In genomic region chr9:111559000-111559610, GRCh38 we compare ENCODE assay signal across 16 cellular contexts. TPM values are rescaled to one million over a fixed set of nuclear protein-coding genes. Genes with fewer than 3 reads are reported as not detected.
DNase-seq lines count a peak whose midpoint lies in the region; ATAC-seq and TF ChIP-seq lines count a peak whose summit lies in the region.
"Had no signal": no experiment of that assay in that cellular context is flagged by ENCODE, and none has a peak within 500 bp of the region (broad histone marks: within the 10 kb centered on the region; RNA-seq: fewer than 3 reads in every experiment).

No MANE protein-coding gene starts in this region.

- peak overlapping the region; percentile 89 for H3K23ac ChIP-seq in neuronal stem cell (ENCODE audit: low read depth, low read length, poor library complexity)

- H3K27me3 Mint-ChIP-seq in CD4-positive, alpha-beta memory T cell: peaks cover 0 to 2% of the 10 kb centered on the region in 2 donors
- H3K27me3 Mint-ChIP-seq: activated naive CD8-positive, alpha-beta T cell treated with anti-CD3 and anti-CD28 coated beads, Interleukin-2, amount 10 ng/mL, durations not matched to agents 7 days and 5 days had no signal

- H3K4me3 Mint-ChIP-seq in CD4-positive, alpha-beta memory T cell: no peak overlapping the region
- H3K4me3 Mint-ChIP-seq: activated naive CD8-positive, alpha-beta T cell treated with anti-CD3 and anti-CD28 coated beads, Interleukin-2, amount 10 ng/mL, durations not matched to agents 7 days and 5 days; CD14-positive monocyte; nephron had no signal

- H2BK5ac ChIP-seq in neuronal stem cell (ENCODE audit: low read length): peak overlapping the region; percentile 66

- intact Hi-C loops in CD4-positive, alpha-beta memory T cell (cut with micrococcal nuclease): no loop called here

- H2AFZ ChIP-seq in neuronal stem cell (ENCODE audit: low read length): no peak overlapping the region

- H3K79me1 ChIP-seq in neuronal stem cell (ENCODE audit: low read depth, low read length): peaks cover 5% of the 10 kb centered on the region

- no peak for TF ChIP-seq CTCF in fibroblast of mammary gland (conservative IDR thresholded peaks at IDR 0.05; ENCODE audit: control insufficient read depth, insufficient read depth, low read depth, low read length)

- ATAC-seq in HG02623 (IDR thresholded peaks at IDR 0.05; ENCODE audit: unreplicated experiment) (no peak), HG03196 (IDR thresholded peaks at IDR 0.05; ENCODE audit: unreplicated experiment) (no peak)
- ATAC-seq: SK-N-SH treated with all-trans-retinoic acid at 6 μM for 48 hours had no signal

- peak overlapping the region; percentile 72 for H2BK120ac ChIP-seq in neuronal stem cell (ENCODE audit: low read depth, low read length)

- no peak overlapping the region for H3K9ac ChIP-seq in neuronal stem cell (ENCODE audit: low read depth, low read length, poor library complexity)

- no peaks in the 10 kb centered on the region for H3K27me3 ChIP-seq in neuronal stem cell (ENCODE audit: control insufficient read depth in 3 of 3, insufficient read depth in 3 of 3, low read depth in 1 of 3, low read length in 3 of 3)
- H3K27me3 ChIP-seq in CD4-positive, alpha-beta memory T cell (ENCODE audit: insufficient read depth, low read length): no peaks in the 10 kb centered on the region
- H3K27me3 ChIP-seq in effector memory CD4-positive, alpha-beta T cell (replicated peaks; ENCODE audit: control insufficient read depth, insufficient read depth, low read length, poor library complexity, severe bottlenecking): no peaks in the 10 kb centered on the region

- no peak overlapping the region for H3K4me2 ChIP-seq in neuronal stem cell (ENCODE audit: insufficient read depth, low read length, poor library complexity, severe bottlenecking)

- no peak overlapping the region for H3K4ac ChIP-seq in neuronal stem cell (ENCODE audit: low read length)

- peaks cover 21 to 48% of the 10 kb centered on the region in 2 donors for H3K36me3 Mint-ChIP-seq in CD4-positive, alpha-beta memory T cell

- H3K18ac ChIP-seq in neuronal stem cell (ENCODE audit: low read length): no peak overlapping the region

- peaks cover 16 to 17% of the 10 kb centered on the region in 2 donors for H3K9me3 ChIP-seq in neuronal stem cell (replicated peaks in 1 of 2; ENCODE audit: control insufficient read depth in 2 of 2, insufficient read depth in 1 of 2, low read depth in 1 of 2, low read length in 2 of 2)
- H3K9me3 ChIP-seq in CD4-positive, alpha-beta memory T cell (ENCODE audit: control insufficient read depth in 1 of 2, low read length in 2 of 2): peaks cover 0 to 20% of the 10 kb centered on the region in 2 donors
- peaks cover 10% of the 10 kb centered on the region for H3K9me3 ChIP-seq in effector memory CD4-positive, alpha-beta T cell (ENCODE audit: control insufficient read depth, low read length)

- peak overlapping the region; percentile 92 for H4K8ac ChIP-seq in neuronal stem cell (ENCODE audit: low read depth, low read length)

- WGBS in neuronal stem cell (ENCODE audit: extremely low coverage in 2 of 2, insufficient read length in 2 of 2, insufficient replicate concordance in 1 of 2), 2 donors: no CpG with 5 or more reads among the region's 7 CpGs

- H4K91ac ChIP-seq in neuronal stem cell (ENCODE audit: low read depth, low read length, poor library complexity): no peak overlapping the region

- H2AK5ac ChIP-seq in neuronal stem cell (ENCODE audit: low read depth, low read length): peak overlapping the region; percentile 70

- peaks cover 4 to 13% of the 10 kb centered on the region in 2 donors for H3K36me3 ChIP-seq in neuronal stem cell (replicated peaks in 1 of 2; ENCODE audit: control insufficient read depth in 2 of 2, insufficient read depth in 2 of 2, low read length in 2 of 2)
- no peaks in the 10 kb centered on the region for H3K36me3 ChIP-seq in CD4-positive, alpha-beta memory T cell (ENCODE audit: insufficient read depth, low read length)
- no peaks in the 10 kb centered on the region for H3K36me3 ChIP-seq in effector memory CD4-positive, alpha-beta T cell (ENCODE audit: control insufficient read depth, insufficient read depth, low read length)

- peak; percentile 15 for DNase-seq in GM04503 (ENCODE audit: low read depth)
- DNase-seq in RPMI7951 (ENCODE audit: low read depth): peak; percentile 37
- DNase-seq in fibroblast of mammary gland (ENCODE audit: low read depth): peak; percentile 85
- DNase-seq in neuronal stem cell (ENCODE audit: low spot score): no peak
- DNase-seq in CD4-positive, alpha-beta memory T cell: no peak
- no peak for DNase-seq in effector memory CD4-positive, alpha-beta T cell
- DNase-seq: activated naive CD8-positive, alpha-beta T cell treated with anti-CD3 and anti-CD28 coated beads, Interleukin-2, amount 10 ng/mL, durations not matched to agents 7 days and 5 days; Karpas-422; NCI-H1930; NK-92 treated with Interleukin-12 subunit alpha and Interleukin-12 subunit beta, amount 100 ng/mL, for 24 hours had no signal

- H2BK12ac ChIP-seq in neuronal stem cell (ENCODE audit: low read length): no peak overlapping the region

- no peaks in the 10 kb centered on the region for H3K4me1 ChIP-seq in neuronal stem cell (ENCODE audit: control insufficient read depth in 2 of 2, insufficient read depth in 1 of 2, low read depth in 1 of 2, low read length in 2 of 2)
- no peaks in the 10 kb centered on the region for H3K4me1 ChIP-seq in CD4-positive, alpha-beta memory T cell (ENCODE audit: insufficient read depth, low read length)
- no peaks in the 10 kb centered on the region for H3K4me1 ChIP-seq in effector memory CD4-positive, alpha-beta T cell (ENCODE audit: control insufficient read depth, insufficient read depth, low read length, poor library complexity, severe bottlenecking)

- H3K27ac Mint-ChIP-seq in CD4-positive, alpha-beta memory T cell: no peak overlapping the region
- H3K27ac Mint-ChIP-seq: activated naive CD8-positive, alpha-beta T cell treated with anti-CD3 and anti-CD28 coated beads, Interleukin-2, amount 10 ng/mL, durations not matched to agents 7 days and 5 days; CD14-positive monocyte; nephron had no signal

- H3K4me3 ChIP-seq in fibroblast of mammary gland (ENCODE audit: control insufficient read depth, low read depth, low read length) (no peak overlapping the region), neuronal stem cell (ENCODE audit: low read length in 2 of 2) (peak overlapping the region in 1 of 2 donors; percentile 55)
- no peak overlapping the region for H3K4me3 ChIP-seq in CD4-positive, alpha-beta memory T cell (ENCODE audit: low read length in 2 of 2)
- no peak overlapping the region for H3K4me3 ChIP-seq in effector memory CD4-positive, alpha-beta T cell (ENCODE audit: insufficient read depth, low read depth, low read length, poor library complexity, severe bottlenecking)
- H3K4me3 ChIP-seq: skin epidermis had no signal

- peaks cover 6 to 78% (median 56%) of the 10 kb centered on the region in 8 donors for H3K9me3 Mint-ChIP-seq in CD4-positive, alpha-beta memory T cell

- POLR2A ChIA-PET in CD4-positive, alpha-beta memory T cell (lab: Charles Lee; ENCODE audit: partially characterized antibody): no interaction called here

- H3K14ac ChIP-seq in neuronal stem cell (ENCODE audit: low read length): peak overlapping the region; percentile 82

- CTCF ChIA-PET in CD4-positive, alpha-beta memory T cell (lab: Charles Lee; ENCODE audit: partially characterized antibody): no interaction called here

- no peaks in the 10 kb centered on the region for H3K4me1 Mint-ChIP-seq in CD4-positive, alpha-beta memory T cell
- H3K4me1 Mint-ChIP-seq: activated naive CD8-positive, alpha-beta T cell treated with anti-CD3 and anti-CD28 coated beads, Interleukin-2, amount 10 ng/mL, durations not matched to agents 7 days and 5 days; CD14-positive monocyte; nephron had no signal

- H3K27ac ChIP-seq in neuronal stem cell (replicated peaks; ENCODE audit: low read length): no peak overlapping the region
- no peak overlapping the region for H3K27ac ChIP-seq in CD4-positive, alpha-beta memory T cell (ENCODE audit: low read depth, low read length)
- H3K27ac ChIP-seq in effector memory CD4-positive, alpha-beta T cell (ENCODE audit: insufficient read depth, low read length, poor library complexity, severe bottlenecking): no peak overlapping the region
- H3K27ac ChIP-seq: skin epidermis had no signal

- H2BK15ac ChIP-seq in neuronal stem cell (ENCODE audit: low read length): peak overlapping the region; percentile 85

RNA-seq across cellular contexts. Expression of gene ZNF483, which starts 34.1 kb away (rescaled TPM):
- total RNA-seq in RPMI7951 (2014; rRNA removed; shearing (Covaris generic)): 0.96 and 0.98 TPM in 2 replicates
- polyA plus RNA-seq in neuronal stem cell (2013, experiment 1 of 2): 3.0 TPM
- 3.7 TPM for polyA plus RNA-seq in neuronal stem cell (2013, experiment 2 of 2)
- 10 to 100 TPM; 17.6 to 22.9 TPM for total RNA-seq in CD4-positive, alpha-beta memory T cell
- 1 to 10 TPM; 4.9 to 7.9 TPM for polyA plus RNA-seq in CD4-positive, alpha-beta memory T cell
- polyA plus RNA-seq: CD14-positive monocyte had no signal

RNA-seq across cellular contexts. Expression of gene PTGR1, which starts 40.3 kb away (rescaled TPM):
- total RNA-seq in RPMI7951 (2014; rRNA removed; shearing (Covaris generic)): 86.5 and 92.4 TPM in 2 replicates
- 67.1 TPM for polyA plus RNA-seq in neuronal stem cell (2013, experiment 1 of 2)
- 67.6 TPM for polyA plus RNA-seq in neuronal stem cell (2013, experiment 2 of 2)
- total RNA-seq in CD4-positive, alpha-beta memory T cell: under 1 TPM; 0.36 to 0.55 TPM
- polyA plus RNA-seq in CD4-positive, alpha-beta memory T cell: under 1 TPM in 1 of 2 donors, not detected in 1; 0.47 TPM

Comparison
In these comparisons a context has a peak if more than half of its experiments do, and no peak if none do; other contexts are left out.
1. DNase-seq: peak in GM04503 (single experiment), RPMI7951 (single experiment) and fibroblast of mammary gland (single experiment); none in neuronal stem cell (single experiment), CD4-positive, alpha-beta memory T cell (0 of 5) and effector memory CD4-positive, alpha-beta T cell (0 of 3).
2. RNA of gene PTGR1, which starts 40.3 kb away (total RNA-seq): 86.5 to 92.4 TPM in RPMI7951; 0.36 to 0.55 TPM in CD4-positive, alpha-beta memory T cell; every median in the first group is over 10 times any median in the second.